1 cellular context compared by ENCODE assay signal in the genomic region with DNA sequence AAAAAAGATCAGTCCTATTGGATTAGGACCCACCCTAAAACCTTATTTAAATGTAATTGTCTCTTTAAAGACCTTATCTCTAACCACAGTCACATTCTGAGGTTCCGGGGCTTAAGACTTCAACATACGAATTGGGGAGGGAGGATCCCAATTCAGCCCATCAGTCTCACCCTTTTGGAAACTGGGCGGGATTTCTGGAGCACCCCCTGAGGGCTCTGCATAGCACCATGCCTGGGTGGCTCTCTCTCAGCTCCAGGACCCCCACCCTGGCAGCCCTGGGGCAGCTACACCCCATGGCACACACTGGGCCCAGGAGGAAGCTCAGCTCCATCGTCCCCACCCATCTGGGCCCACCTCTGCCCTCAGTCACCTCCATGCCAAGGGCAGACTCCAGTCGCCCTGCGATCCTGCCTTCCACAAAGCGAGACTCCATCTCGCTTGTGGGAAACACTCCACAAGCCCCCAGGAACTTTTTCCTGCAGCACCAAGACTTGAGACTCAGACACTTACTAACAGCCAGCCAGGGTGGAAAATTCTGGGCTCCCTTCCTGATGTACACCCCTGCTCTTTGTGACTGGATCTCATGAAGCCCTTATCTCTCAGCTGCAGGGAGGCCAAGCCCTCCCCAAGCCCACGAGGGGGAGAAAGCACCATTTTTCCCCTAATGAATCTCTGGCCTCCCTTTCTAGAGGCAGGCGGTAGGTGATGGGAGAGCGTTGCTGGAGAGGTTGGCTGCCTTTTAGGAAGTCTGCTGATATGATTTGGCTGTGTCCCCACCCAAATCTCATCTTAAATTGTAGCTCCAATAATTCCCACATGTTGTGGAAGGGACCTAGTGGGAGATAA.
TF ChIP-seq lines count a peak whose summit lies in the region.

No MANE protein-coding gene starts in this region.

TF ChIP-seq in K562, 482 proteins besides CTCF, POLR2A, EP300 and RAD21 (continued from another document and continues in another):
- TF ChIP-seq CTCFL (IDR thresholded peaks at IDR 0.05; ENCODE audit: borderline replicate concordance, insufficient read depth, low read depth, low read length, poor library complexity, severe bottlenecking) (no peak), PML (IDR thresholded peaks at IDR 0.05; ENCODE audit: low read length) (0 out of 2 replicates have a peak, but pooled peaks have one; percentile 49), BHLHE40 (IDR thresholded peaks at IDR 0.05; ENCODE audit: low read length) (peak; percentile 50), ZNF274 (IDR thresholded peaks at IDR 0.05; ENCODE audit: borderline replicate concordance, low read depth, low read length) (peak; percentile 33; the same call in 1 of the 2 replicates), L3MBTL2 (IDR thresholded peaks at IDR 0.05) (0 out of 2 replicates have a peak, but pooled peaks have one; percentile 52), DACH1 (IDR thresholded peaks at IDR 0.05; ENCODE audit: partially characterized antibody) (peak; percentile 63), TEAD1 (CRISPR knock-in tag; IDR thresholded peaks at IDR 0.05) (peak; percentile 49 to 56; a peak in 1 of 4 replicates), FOXK2 (conservative IDR thresholded peaks at IDR 0.05 in 1 of 2, IDR thresholded peaks at IDR 0.05 in 1 of 2; ENCODE audit: low read depth in 2 of 2) (peak; percentile 54 to 59; a peak in 2 of 4 replicates), FOXA3 (CRISPR knock-in tag; conservative IDR thresholded peaks at IDR 0.05 in 1 of 2, IDR thresholded peaks at IDR 0.05 in 1 of 2) (peak in 1 of 2 experiments; percentile 70; a peak in 1 of 4 replicates), ATF7 (IDR thresholded peaks at IDR 0.05) (peak; percentile 62; the same call in 1 of the 2 replicates), MAFF (IDR thresholded peaks at IDR 0.05; ENCODE audit: low read length) (no peak), TSC22D4 (tag; IDR thresholded peaks at IDR 0.05) (no peak), TOE1 (IDR thresholded peaks at IDR 0.05; ENCODE audit: borderline replicate concordance) (no peak), TOE1 (CRISPR knock-in tag; IDR thresholded peaks at IDR 0.05; ENCODE audit: borderline replicate concordance, low read depth) (no peak), MAZ (CRISPR knock-in tag; conservative IDR thresholded peaks at IDR 0.05 in 1 of 2, IDR thresholded peaks at IDR 0.05 in 1 of 2) (peak in 1 of 2 experiments; percentile 61; a peak in 1 of 4 replicates), CREM (IDR thresholded peaks at IDR 0.05; ENCODE audit: low read depth) (peak; percentile 37; the same call in 1 of the 2 replicates), HLTF (IDR thresholded peaks at IDR 0.05) (no peak), ZNF830 (CRISPR knock-in tag; IDR thresholded peaks at IDR 0.05) (no peak), CBFA2T3 (IDR thresholded peaks at IDR 0.05) (peak; percentile 92), NFIC (IDR thresholded peaks at IDR 0.05) (peak; percentile 56), NBN (IDR thresholded peaks at IDR 0.05; ENCODE audit: low read depth) (0 out of 2 replicates have a peak, but pooled peaks have one; percentile 67), BACH1 (tag; IDR thresholded peaks at IDR 0.05) (no peak), TRIM24 (IDR thresholded peaks at IDR 0.05) (peak; percentile 70 to 75), SP1 (CRISPR knock-in tag; IDR thresholded peaks at IDR 0.05) (peak; percentile 66; the same call in 1 of the 2 replicates), HDAC2 (IDR thresholded peaks at IDR 0.05) (peak; percentile 12; the same call in 1 of the 2 replicates), HDGF (IDR thresholded peaks at IDR 0.05) (peak; percentile 72; the same call in 1 of the 2 replicates), TAF9B (IDR thresholded peaks at IDR 0.05; ENCODE audit: partially characterized antibody) (no peak), CBX3 (IDR thresholded peaks at IDR 0.05; ENCODE audit: borderline replicate concordance in 1 of 2, low read length in 2 of 2) (peak in 1 of 2 experiments; percentile 96; a peak in 2 of 3 replicates), ZBTB49 (CRISPR knock-in tag; IDR thresholded peaks at IDR 0.05; ENCODE audit: borderline replicate concordance) (0 out of 2 replicates have a peak, but pooled peaks have one; percentile 22), FOXJ2 (tag; IDR thresholded peaks at IDR 0.05) (peak; percentile 33; the same call in 1 of the 2 replicates), GABPB1 (CRISPR knock-in tag; IDR thresholded peaks at IDR 0.05) (0 out of 2 replicates have a peak, but pooled peaks have one; percentile 16), ARNT (IDR thresholded peaks at IDR 0.05) (peak; percentile 59 to 69; a peak in 3 of 4 replicates), SREBF2 (CRISPR knock-in tag; IDR thresholded peaks at IDR 0.05) (no peak), ZNF76 (CRISPR knock-in tag; IDR thresholded peaks at IDR 0.05; ENCODE audit: borderline replicate concordance) (no peak), TEAD4 (IDR thresholded peaks at IDR 0.05; ENCODE audit: low read length) (peak; percentile 81), TEAD4 (CRISPR knock-in tag; IDR thresholded peaks at IDR 0.05; ENCODE audit: borderline replicate concordance) (no peak), SRF (CRISPR knock-in tag; IDR thresholded peaks at IDR 0.05) (peak in 1 of 2 experiments; percentile 42; a peak in 1 of 4 replicates), NONO (IDR thresholded peaks at IDR 0.05; ENCODE audit: low read depth in 2 of 2, low read length in 1 of 2) (0 out of 4 replicates have a peak, but pooled peaks of 1 of the 2 experiments have one; percentile 46), POU5F1 (IDR thresholded peaks at IDR 0.05; ENCODE audit: borderline replicate concordance, low read depth, low read length, partially characterized antibody) (no peak), ZNF696 (CRISPR knock-in tag; conservative IDR thresholded peaks at IDR 0.05) (no peak), GATA2 (CRISPR knock-in tag; IDR thresholded peaks at IDR 0.05) (peak; percentile 84), ZNF134 (CRISPR knock-in tag; conservative IDR thresholded peaks at IDR 0.05) (no peak), FOXP1 (CRISPR knock-in tag; IDR thresholded peaks at IDR 0.05) (peak; percentile 72; the same call in 1 of the 2 replicates), NCOR1 (IDR thresholded peaks at IDR 0.05) (peak; percentile 82), MTA2 (IDR thresholded peaks at IDR 0.05; ENCODE audit: low read depth) (peak; percentile 78), HOXB6 (CRISPR knock-in tag; IDR thresholded peaks at IDR 0.05; ENCODE audit: borderline replicate concordance) (no peak), NR4A1 (CRISPR knock-in tag; IDR thresholded peaks at IDR 0.05) (no peak), NR4A1 (tag; IDR thresholded peaks at IDR 0.05) (0 out of 2 replicates have a peak, but pooled peaks have one; percentile 41), TBL1XR1 (IDR thresholded peaks at IDR 0.05; ENCODE audit: low read length in 2 of 2) (no peak; a peak in 1 of 4 replicates), JUND (IDR thresholded peaks at IDR 0.05; ENCODE audit: borderline replicate concordance, low read depth, low read length) (no peak), JUND (tag; IDR thresholded peaks at IDR 0.05; ENCODE audit: borderline replicate concordance, low read depth, low read length) (peak; percentile 15; the same call in 1 of the 3 replicates), CBFA2T2 (conservative IDR thresholded peaks at IDR 0.05) (peak; percentile 81), YY1 (IDR thresholded peaks at IDR 0.05; ENCODE audit: borderline replicate concordance in 1 of 3, control insufficient read depth in 1 of 3, extremely low read depth in 1 of 3, insufficient read depth in 3 of 3, insufficient read length in 1 of 3, insufficient replicate concordance in 2 of 3, low read depth in 1 of 3, low read length in 2 of 3) (peak in 2 of 3 experiments; percentile 36 to 76), SMARCA4 (IDR thresholded peaks at IDR 0.05) (peak; percentile 86), RUNX1 (IDR thresholded peaks at IDR 0.05; ENCODE audit: low read depth) (peak; percentile 55; the same call in 1 of the 2 replicates)
- TF ChIP-seq, protein P1, sequence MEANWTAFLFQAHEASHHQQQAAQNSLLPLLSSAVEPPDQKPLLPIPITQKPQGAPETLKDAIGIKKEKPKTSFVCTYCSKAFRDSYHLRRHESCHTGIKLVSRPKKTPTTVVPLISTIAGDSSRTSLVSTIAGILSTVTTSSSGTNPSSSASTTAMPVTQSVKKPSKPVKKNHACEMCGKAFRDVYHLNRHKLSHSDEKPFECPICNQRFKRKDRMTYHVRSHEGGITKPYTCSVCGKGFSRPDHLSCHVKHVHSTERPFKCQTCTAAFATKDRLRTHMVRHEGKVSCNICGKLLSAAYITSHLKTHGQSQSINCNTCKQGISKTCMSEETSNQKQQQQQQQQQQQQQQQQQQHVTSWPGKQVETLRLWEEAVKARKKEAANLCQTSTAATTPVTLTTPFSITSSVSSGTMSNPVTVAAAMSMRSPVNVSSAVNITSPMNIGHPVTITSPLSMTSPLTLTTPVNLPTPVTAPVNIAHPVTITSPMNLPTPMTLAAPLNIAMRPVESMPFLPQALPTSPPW (CRISPR knock-in tag; IDR thresholded peaks at IDR 0.05): peak; percentile 83
- TF ChIP-seq, protein P2, sequence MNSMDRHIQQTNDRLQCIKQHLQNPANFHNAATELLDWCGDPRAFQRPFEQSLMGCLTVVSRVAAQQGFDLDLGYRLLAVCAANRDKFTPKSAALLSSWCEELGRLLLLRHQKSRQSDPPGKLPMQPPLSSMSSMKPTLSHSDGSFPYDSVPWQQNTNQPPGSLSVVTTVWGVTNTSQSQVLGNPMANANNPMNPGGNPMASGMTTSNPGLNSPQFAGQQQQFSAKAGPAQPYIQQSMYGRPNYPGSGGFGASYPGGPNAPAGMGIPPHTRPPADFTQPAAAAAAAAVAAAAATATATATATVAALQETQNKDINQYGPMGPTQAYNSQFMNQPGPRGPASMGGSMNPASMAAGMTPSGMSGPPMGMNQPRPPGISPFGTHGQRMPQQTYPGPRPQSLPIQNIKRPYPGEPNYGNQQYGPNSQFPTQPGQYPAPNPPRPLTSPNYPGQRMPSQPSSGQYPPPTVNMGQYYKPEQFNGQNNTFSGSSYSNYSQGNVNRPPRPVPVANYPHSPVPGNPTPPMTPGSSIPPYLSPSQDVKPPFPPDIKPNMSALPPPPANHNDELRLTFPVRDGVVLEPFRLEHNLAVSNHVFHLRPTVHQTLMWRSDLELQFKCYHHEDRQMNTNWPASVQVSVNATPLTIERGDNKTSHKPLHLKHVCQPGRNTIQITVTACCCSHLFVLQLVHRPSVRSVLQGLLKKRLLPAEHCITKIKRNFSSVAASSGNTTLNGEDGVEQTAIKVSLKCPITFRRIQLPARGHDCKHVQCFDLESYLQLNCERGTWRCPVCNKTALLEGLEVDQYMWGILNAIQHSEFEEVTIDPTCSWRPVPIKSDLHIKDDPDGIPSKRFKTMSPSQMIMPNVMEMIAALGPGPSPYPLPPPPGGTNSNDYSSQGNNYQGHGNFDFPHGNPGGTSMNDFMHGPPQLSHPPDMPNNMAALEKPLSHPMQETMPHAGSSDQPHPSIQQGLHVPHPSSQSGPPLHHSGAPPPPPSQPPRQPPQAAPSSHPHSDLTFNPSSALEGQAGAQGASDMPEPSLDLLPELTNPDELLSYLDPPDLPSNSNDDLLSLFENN (IDR thresholded peaks at IDR 0.05; ENCODE audit: low read depth in 2 of 2, low read length in 2 of 2): peak in 1 of 2 experiments; percentile 70; a peak in 2 of 4 replicates
- TF ChIP-seq, protein P3, sequence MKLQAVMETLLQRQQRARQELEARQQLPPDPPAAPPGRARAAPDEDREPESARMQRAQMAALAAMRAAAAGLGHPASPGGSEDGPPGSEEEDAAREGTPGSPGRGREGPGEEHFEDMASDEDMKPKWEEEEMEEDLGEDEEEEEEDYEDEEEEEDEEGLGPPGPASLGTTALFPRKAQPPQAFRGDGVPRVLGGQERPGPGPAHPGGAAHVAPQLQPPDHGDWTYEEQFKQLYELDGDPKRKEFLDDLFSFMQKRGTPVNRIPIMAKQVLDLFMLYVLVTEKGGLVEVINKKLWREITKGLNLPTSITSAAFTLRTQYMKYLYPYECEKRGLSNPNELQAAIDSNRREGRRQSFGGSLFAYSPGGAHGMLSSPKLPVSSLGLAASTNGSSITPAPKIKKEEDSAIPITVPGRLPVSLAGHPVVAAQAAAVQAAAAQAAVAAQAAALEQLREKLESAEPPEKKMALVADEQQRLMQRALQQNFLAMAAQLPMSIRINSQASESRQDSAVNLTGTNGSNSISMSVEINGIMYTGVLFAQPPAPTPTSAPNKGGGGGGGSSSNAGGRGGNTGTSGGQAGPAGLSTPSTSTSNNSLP (IDR thresholded peaks at IDR 0.05; ENCODE audit: borderline replicate concordance, low read depth, low read length): peak; percentile 59; the same call in 1 of the 2 replicates
- TF ChIP-seq, protein P4, sequence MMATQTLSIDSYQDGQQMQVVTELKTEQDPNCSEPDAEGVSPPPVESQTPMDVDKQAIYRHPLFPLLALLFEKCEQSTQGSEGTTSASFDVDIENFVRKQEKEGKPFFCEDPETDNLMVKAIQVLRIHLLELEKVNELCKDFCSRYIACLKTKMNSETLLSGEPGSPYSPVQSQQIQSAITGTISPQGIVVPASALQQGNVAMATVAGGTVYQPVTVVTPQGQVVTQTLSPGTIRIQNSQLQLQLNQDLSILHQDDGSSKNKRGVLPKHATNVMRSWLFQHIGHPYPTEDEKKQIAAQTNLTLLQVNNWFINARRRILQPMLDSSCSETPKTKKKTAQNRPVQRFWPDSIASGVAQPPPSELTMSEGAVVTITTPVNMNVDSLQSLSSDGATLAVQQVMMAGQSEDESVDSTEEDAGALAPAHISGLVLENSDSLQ (IDR thresholded peaks at IDR 0.05): peak; percentile 12; the same call in 1 of the 2 replicates
